In genomic region chr2:120064664-120065063, GRCh38 we compare ENCODE assay signal across 13 cellular contexts.
"Had no signal": no experiment of that assay in that cellular context is flagged by ENCODE, and none has a peak within 500 bp of the region (broad histone marks: within the 10 kb centered on the region; RNA-seq: fewer than 3 reads in every experiment).

No MANE protein-coding gene starts in this region.

- ATAC-seq: activated T-cell treated with anti-CD3 and anti-CD28 coated beads, Interleukin-2, amount 50 U/mL, for 72 hours; esophagus mucosa; stimulated activated effector memory CD8-positive, alpha-beta T cell treated with anti-CD3 and anti-CD28 coated beads, Interleukin-12 subunit alpha, Interleukin-12 subunit beta, amount 100 ng/mL, for 72 hours had no signal

- H3K4me3 ChIP-seq: breast epithelium, neural progenitor cell, thyroid gland had no signal

- H3K36me3 Mint-ChIP-seq: stimulated activated effector memory CD8-positive, alpha-beta T cell treated with anti-CD3 and anti-CD28 coated beads, Interleukin-12 subunit alpha, Interleukin-12 subunit beta, amount 100 ng/mL, for 72 hours had no signal

- H3K4me1 ChIP-seq: breast epithelium had no signal

- H3K36me3 ChIP-seq: breast epithelium, neural progenitor cell, thyroid gland had no signal

- H3K4me3 Mint-ChIP-seq: activated CD4-positive, alpha-beta T cell treated with anti-CD3 and anti-CD28 coated beads, Interleukin-2, amount 10 ng/mL, durations not matched to agents 7 days and 5 days; activated naive CD8-positive, alpha-beta T cell treated with anti-CD3 and anti-CD28 coated beads for 36 hours; activated T-cell treated with anti-CD3 and anti-CD28 coated beads, Interleukin-2, amount 50 U/mL, for 72 hours; neural progenitor cell; stimulated activated effector memory CD8-positive, alpha-beta T cell treated with anti-CD3 and anti-CD28 coated beads, Interleukin-12 subunit alpha, Interleukin-12 subunit beta, amount 100 ng/mL, for 72 hours had no signal

- H3K27me3 Mint-ChIP-seq: activated CD4-positive, alpha-beta T cell treated with anti-CD3 and anti-CD28 coated beads, Interleukin-2, amount 10 ng/mL, durations not matched to agents 7 days and 5 days; activated naive CD8-positive, alpha-beta T cell treated with anti-CD3 and anti-CD28 coated beads for 36 hours had no signal

- H3K4me1 Mint-ChIP-seq: activated CD4-positive, alpha-beta T cell treated with anti-CD3 and anti-CD28 coated beads, Interleukin-2, amount 10 ng/mL, durations not matched to agents 7 days and 5 days; neural progenitor cell; stimulated activated effector memory CD8-positive, alpha-beta T cell treated with anti-CD3 and anti-CD28 coated beads, Interleukin-12 subunit alpha, Interleukin-12 subunit beta, amount 100 ng/mL, for 72 hours had no signal

- H3K27ac Mint-ChIP-seq: activated CD4-positive, alpha-beta T cell treated with anti-CD3 and anti-CD28 coated beads, Interleukin-2, amount 10 ng/mL, durations not matched to agents 7 days and 5 days; activated naive CD8-positive, alpha-beta T cell treated with anti-CD3 and anti-CD28 coated beads for 36 hours; activated T-cell treated with anti-CD3 and anti-CD28 coated beads, Interleukin-2, amount 50 U/mL, for 72 hours; neural progenitor cell; stimulated activated effector memory CD8-positive, alpha-beta T cell treated with anti-CD3 and anti-CD28 coated beads, Interleukin-12 subunit alpha, Interleukin-12 subunit beta, amount 100 ng/mL, for 72 hours had no signal

- H3K9me3 ChIP-seq: breast epithelium, thyroid gland had no signal

- DNase-seq: activated CD4-positive, alpha-beta T cell treated with anti-CD3 and anti-CD28 coated beads, Interleukin-2, amount 10 ng/mL, durations not matched to agents 7 days and 5 days; activated CD8-positive, alpha-beta memory T cell treated with anti-CD3 and anti-CD28 coated beads, Interleukin-2, amount 50 U/mL, for 48 hours; activated gamma-delta T cell treated with Interleukin-2 at 50 U/mL for 16 hours; activated naive CD8-positive, alpha-beta T cell treated with anti-CD3 and anti-CD28 coated beads for 36 hours; activated T-cell treated with anti-CD3 and anti-CD28 coated beads, Interleukin-2, amount 50 U/mL, for 72 hours; hypothalamus; midbrain; thyroid gland had no signal

- H3K27me3 ChIP-seq: breast epithelium, neural progenitor cell, thyroid gland had no signal

- H3K27ac ChIP-seq: breast epithelium, neural progenitor cell, parathyroid adenoma had no signal

- H3K9me3 Mint-ChIP-seq: activated CD4-positive, alpha-beta T cell treated with anti-CD3 and anti-CD28 coated beads, Interleukin-2, amount 10 ng/mL, durations not matched to agents 7 days and 5 days; activated naive CD8-positive, alpha-beta T cell treated with anti-CD3 and anti-CD28 coated beads for 36 hours; activated T-cell treated with anti-CD3 and anti-CD28 coated beads, Interleukin-2, amount 50 U/mL, for 72 hours; stimulated activated effector memory CD8-positive, alpha-beta T cell treated with anti-CD3 and anti-CD28 coated beads, Interleukin-12 subunit alpha, Interleukin-12 subunit beta, amount 100 ng/mL, for 72 hours had no signal

- H2AFZ ChIP-seq: neural progenitor cell, parathyroid adenoma had no signal

- H3K9ac ChIP-seq: neural progenitor cell, parathyroid adenoma had no signal

- H3K4me2 ChIP-seq: neural progenitor cell had no signal
